ENCODE assay signal across 8 cellular contexts in the genomic region with DNA sequence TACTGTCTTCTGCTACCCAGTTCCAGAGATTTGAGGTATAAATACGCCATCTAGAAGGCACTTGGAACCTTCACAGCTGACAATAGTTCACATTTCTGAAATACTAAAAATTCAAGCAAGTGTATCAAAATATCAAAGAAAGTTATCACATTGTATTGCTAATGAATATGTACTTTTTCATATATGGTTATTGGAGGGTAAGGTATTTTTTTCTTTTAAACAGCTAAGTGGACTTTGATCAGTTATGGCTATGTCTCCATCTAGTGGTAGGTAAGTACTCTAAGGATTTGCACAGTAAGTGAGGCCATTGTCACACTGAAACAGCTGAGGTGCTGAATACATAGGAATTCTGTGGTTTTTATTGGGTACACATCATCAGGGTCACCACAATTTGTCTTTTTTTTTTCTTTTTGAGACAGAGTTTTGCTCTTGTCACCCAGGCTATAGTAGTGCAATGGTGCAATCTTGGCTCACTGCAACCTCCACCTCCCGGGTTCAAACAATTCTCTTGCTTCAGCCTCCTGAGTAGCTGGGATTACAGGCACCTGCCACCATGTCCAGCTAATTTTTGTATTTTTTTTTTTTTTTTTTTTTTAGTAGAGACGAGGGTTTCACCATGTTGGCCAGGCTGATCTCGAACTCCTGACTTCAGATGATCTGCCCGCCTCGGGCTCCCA. TPM values are rescaled to one million over a fixed set of nuclear protein-coding genes. Genes with fewer than 3 reads are reported as not detected.
A peak's percentile ranks its signal among the peaks of the same experiment; 100 is the strongest.
DNase-seq lines count a peak whose midpoint lies in the region; ATAC-seq, FAIRE-seq and TF ChIP-seq lines count a peak whose summit lies in the region.

No MANE protein-coding gene starts in this region.

- H3K9me3 ChIP-seq in A673 (ENCODE audit: low read depth, low read length, poor library complexity, severe bottlenecking) (no peaks in the 10 kb centered on the region), PC-9 (ENCODE audit: insufficient read depth, low read depth) (no peaks in the 10 kb centered on the region), lung (ENCODE audit: control insufficient read depth in 2 of 2, insufficient read depth in 1 of 2, low read length in 1 of 2) (no peaks in the 10 kb centered on the region)

- H3K27me3 ChIP-seq in A673 (replicated peaks; ENCODE audit: insufficient read depth, low read depth, low read length, poor library complexity) (peaks cover 8% of the 10 kb centered on the region), PC-9 (ENCODE audit: insufficient read depth, low read depth) (no peaks in the 10 kb centered on the region), lung (ENCODE audit: control insufficient read depth, insufficient read depth) (no peaks in the 10 kb centered on the region)

- H3K36me3 ChIP-seq in A673 (ENCODE audit: insufficient read depth, low read length, poor library complexity, severe bottlenecking) (no peaks in the 10 kb centered on the region), PC-9 (ENCODE audit: low read depth) (no peaks in the 10 kb centered on the region), lung (ENCODE audit: control insufficient read depth in 2 of 2, insufficient read depth in 2 of 2, low read length in 2 of 2) (no peaks in the 10 kb centered on the region)

- H3K4me1 ChIP-seq in A673 (ENCODE audit: insufficient read depth, low read length, poor library complexity, severe bottlenecking) (no peaks in the 10 kb centered on the region), PC-9 (replicated peaks; ENCODE audit: insufficient read depth) (peaks cover 11% of the 10 kb centered on the region), lung (ENCODE audit: control insufficient read depth in 2 of 2, insufficient read depth in 2 of 2, low read length in 2 of 2) (no peaks in the 10 kb centered on the region)

- POLR2A ChIA-PET in A673 (lab: Charles Lee; ENCODE audit: low non-redundant PET) (interaction anchor here (0.8 kb wide), 1 partner anchor 9 kb away, joined by 9 read pairs; no protein-coding TSS in a partner anchor), PC-9 (lab: Charles Lee; ENCODE audit: unreplicated experiment) (interaction anchor here (0.7 kb wide), 1 partner anchor 352 kb away, joined by 3 read pairs; no protein-coding TSS in a partner anchor)

- H3K27ac ChIP-seq in A673 (ENCODE audit: low read depth, low read length, poor library complexity, severe bottlenecking) (no peak overlapping the region), PC-9 (no peak overlapping the region), lung (ENCODE audit: low read depth in 1 of 2, low read length in 1 of 2) (no peak overlapping the region)

- no peak overlapping the region for H3K4me2 ChIP-seq in PC-9

- no peaks in the 10 kb centered on the region for H3K9me2 ChIP-seq in PC-9 (ENCODE audit: insufficient read depth)

- CTCF ChIA-PET in A673 (lab: Charles Lee) (interaction anchor here (1.4 kb wide), 1 partner anchor 320 kb away, joined by 16 read pairs; no protein-coding TSS in a partner anchor), PC-9 (lab: Charles Lee) (interaction anchor here (0.6 to 1.8 kb wide), 6 partner anchors 12 to 669 kb away, joined by 3 to 14 read pairs (median 3); a partner anchor contains a TSS)

- no peak for ATAC-seq in lung (ENCODE audit: insufficient read depth, low FRiP score)
- ATAC-seq in HG03280 (IDR thresholded peaks at IDR 0.05; ENCODE audit: unreplicated experiment) = no peak

- H4K20me1 ChIP-seq in PC-9 (ENCODE audit: insufficient read depth) = no peaks in the 10 kb centered on the region

- H3K4me3 ChIP-seq in A673 (ENCODE audit: low read depth, low read length, poor library complexity, severe bottlenecking) (no peak overlapping the region), PC-9 (no peak overlapping the region), lung (no peak overlapping the region)

- FAIRE-seq in GM12892 (lab: Jason Lieb, UNC) = peak; percentile 78

- H3F3A ChIP-seq in PC-9 (ENCODE audit: insufficient read depth, low read depth) = peaks cover 4% of the 10 kb centered on the region; the same call in 1 of the 2 replicates

- BruUV-seq in A673 (replicated peaks; lab: Mats Ljungman, UMichigan) = no TSS peak
- no TSS peak for BruUV-seq in PC-9 (replicated peaks; lab: Mats Ljungman, UMichigan)

- TF ChIP-seq POLR2A in GM12892 (IDR thresholded peaks at IDR 0.05; ENCODE audit: low read depth, low read length) = no peak

- TF ChIP-seq CTCF in A673 (conservative IDR thresholded peaks at IDR 0.05; ENCODE audit: low read depth, low read length) (peak; percentile 80), PC-9 (conservative IDR thresholded peaks at IDR 0.05) (peak; percentile 87), lung (IDR thresholded peaks at IDR 0.05; ENCODE audit: control extremely low read depth, extremely low read depth) (peak; percentile 71)

- WGBS in lung, 2 donors = 85 to 86% methylated on average over 6 of the region's 6 CpGs

- intact Hi-C loops in A673 (cut with micrococcal nuclease; ENCODE audit: unreplicated experiment) (loop anchor here (1.0 to 5.0 kb wide), 2 partner anchors 92 to 321 kb away; a partner anchor contains a TSS), PC-9 (cut with micrococcal nuclease; ENCODE audit: unreplicated experiment) (loop anchor here (1.0 to 5.0 kb wide), 4 partner anchors 94 to 493 kb away; no protein-coding TSS in a partner anchor)

- H3K79me2 ChIP-seq in PC-9 (ENCODE audit: low read depth) = no peaks in the 10 kb centered on the region

- no peak overlapping the region for H2AFZ ChIP-seq in PC-9

- DNase-seq in A673 (ENCODE audit: low spot score) (peak; percentile 58), GM12892 (ENCODE audit: insufficient read length) (no peak), LHCN-M2 (ENCODE audit: low read depth) (peak; percentile 72), PC-9 (peak in 1 of 2 experiments; percentile 76), dermis blood vessel endothelial cell (peak; percentile 86), lung (ENCODE audit: low spot score) (no peak)
- no peak for DNase-seq in activated effector memory CD4-positive, alpha-beta T cell treated with anti-CD3 and anti-CD28 coated beads, Interleukin-2, amount 50 U/mL, for 16 hours

RNA-seq across cellular contexts. Expression of a gene that starts 49.1 kb away (rescaled TPM):
- total RNA-seq in A673 (2021) = not detected in 2 replicates
- 90.6 TPM for polyA plus RNA-seq in GM12892 (2012; ENCODE audit: missing spikeins)
- not detected in 2 replicates for total RNA-seq in LHCN-M2 (2014; rRNA removed)
- polyA plus RNA-seq in LHCN-M2 (2012) = not detected
- total RNA-seq in PC-9 (2021) = 0.88 and 4.3 TPM in 2 replicates
- total RNA-seq in dermis blood vessel endothelial cell = not detected in 2 replicates
- total RNA-seq in lung = 1 to 10 TPM in 1 of 2 donors, under 1 TPM in 1; 0.34 to 3.6 TPM
- under 1 TPM; 0.06 to 0.62 TPM for polyA plus RNA-seq in lung

Comparison
In these comparisons a context has a peak if more than half of its experiments do, and no peak if none do; other contexts are left out.
1. DNase-seq: peak in A673 (single experiment), LHCN-M2 (single experiment) and dermis blood vessel endothelial cell (single experiment); none in GM12892 (single experiment), lung (single experiment) and activated effector memory CD4-positive, alpha-beta T cell treated with anti-CD3 and anti-CD28 coated beads, Interleukin-2, amount 50 U/mL, for 16 hours (single experiment).
2. Peak in every context shown above with its lines, with median percentiles within 50 percentile points of each other: CTCF ChIP-seq.